ENCODE assay signal across 1 cellular context in the genomic region with DNA sequence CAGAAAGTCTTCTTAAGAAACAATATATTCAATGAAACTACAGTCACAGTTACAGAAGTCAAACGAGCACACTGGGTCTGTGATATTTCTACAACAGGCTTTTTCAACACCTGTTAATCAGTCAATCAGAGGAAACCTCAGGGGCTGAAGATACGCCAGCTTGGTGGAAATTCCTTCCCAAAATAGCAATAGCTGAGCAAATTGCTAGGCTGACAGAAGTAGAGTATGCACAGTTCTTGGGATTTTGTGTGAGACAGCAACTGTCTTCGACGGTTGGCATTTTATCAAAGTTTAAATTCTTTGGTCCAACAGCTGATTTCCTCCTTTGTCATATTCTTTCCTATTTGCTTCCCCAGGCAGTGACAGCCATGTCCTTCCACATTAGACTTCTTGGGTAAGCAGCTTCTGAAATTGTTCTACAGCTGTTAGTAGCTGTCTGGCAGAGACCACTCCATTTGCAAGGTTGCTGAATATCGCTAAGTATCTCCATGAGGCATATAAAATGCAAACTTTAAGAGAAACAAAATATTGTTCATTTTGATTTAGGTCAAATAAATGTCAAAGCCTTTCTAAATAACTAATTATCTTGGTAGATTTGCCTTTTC.
TF ChIP-seq lines count a peak whose summit lies in the region.

No MANE protein-coding gene starts in this region.

TF ChIP-seq in endothelial cell of umbilical vein, 7 proteins besides CTCF, POLR2A, EP300 and RAD21:
- TF ChIP-seq FOS (IDR thresholded peaks at IDR 0.05; ENCODE audit: borderline replicate concordance, insufficient read depth, low read length) (no peak), POLR2AphosphoS5 (IDR thresholded peaks at IDR 0.05; ENCODE audit: insufficient read depth, low read depth, low read length) (no peak), GATA2 (IDR thresholded peaks at IDR 0.05; ENCODE audit: insufficient read depth, insufficient read length, low read depth, low read length) (no peak), EZH2 (IDR thresholded peaks at IDR 0.05; ENCODE audit: borderline replicate concordance, low read depth, low read length, severe bottlenecking) (no peak), MAX (IDR thresholded peaks at IDR 0.05; ENCODE audit: insufficient read depth, insufficient read length) (no peak), JUN (IDR thresholded peaks at IDR 0.05; ENCODE audit: borderline replicate concordance, insufficient read depth, insufficient read length, low read depth) (no peak), MYC (IDR thresholded peaks at IDR 0.05; ENCODE audit: low read depth, low read length) (no peak)
